20 cellular contexts compared by ENCODE assay signal in genomic region chr5:120293796-120294195, GRCh38.
DNase-seq lines count a peak whose midpoint lies in the region; ATAC-seq and TF ChIP-seq lines count a peak whose summit lies in the region.
"Had no signal": no experiment of that assay in that cellular context is flagged by ENCODE, and none has a peak within 500 bp of the region (broad histone marks: within the 10 kb centered on the region; RNA-seq: fewer than 3 reads in every experiment).

No MANE protein-coding gene starts in this region.

- ATAC-seq in HG03159 (IDR thresholded peaks at IDR 0.05; ENCODE audit: unreplicated experiment), result no peak
- ATAC-seq: Panc1 had no signal

- no peak overlapping the region for H3K27ac ChIP-seq in brain microvascular endothelial cell
- H3K27ac ChIP-seq: colonic mucosa, esophagus muscularis mucosa, KMS-11, neutrophil, vagina had no signal

- H3K27me3 ChIP-seq in brain microvascular endothelial cell (replicated peaks), result no peaks in the 10 kb centered on the region
- H3K27me3 ChIP-seq: colonic mucosa, esophagus muscularis mucosa, neutrophil, vagina had no signal

- in situ Hi-C loops in brain microvascular endothelial cell (cut with HindIII; ENCODE audit: low pct_ligation_motif_present, low sequenced_read_pairs), result no loop called here

- H3K36me3 ChIP-seq in brain microvascular endothelial cell (replicated peaks), result no peaks in the 10 kb centered on the region
- H3K36me3 ChIP-seq: colonic mucosa, esophagus muscularis mucosa, neutrophil, vagina had no signal

- H3K4me3 ChIP-seq in brain microvascular endothelial cell (ENCODE audit: low read depth, low read length), result no peak overlapping the region
- H3K4me3 ChIP-seq: colonic mucosa, esophagus muscularis mucosa, vagina had no signal

- no peak for TF ChIP-seq CTCF in brain microvascular endothelial cell (IDR thresholded peaks at IDR 0.05; ENCODE audit: low read depth, low read length, missing control alignments)

- peak; percentile 76 for DNase-seq in AG08395 (ENCODE audit: low spot score)
- DNase-seq in HT1080 (ENCODE audit: low read depth), result peak; percentile 62
- peak; percentile 12 for DNase-seq in brain microvascular endothelial cell
- peak; percentile 73 for DNase-seq in foreskin melanocyte
- no peak for DNase-seq in Ammon's horn (ENCODE audit: low spot score)
- DNase-seq in SIG-M5 treated with dmso at 0.1 percent for 504 hours (lab: John Stamatoyannopoulos, UW; ENCODE audit: unreplicated experiment), result no peak
- no peak for DNase-seq in central memory CD4-positive, alpha-beta T cell
- DNase-seq: activated CD4-positive, alpha-beta T cell treated with anti-CD3 and anti-CD28 coated beads for 1 hour; activated T-cell treated with anti-CD3 and anti-CD28 coated beads for 4 hours; colonic mucosa; NCI-H146; NCI-H510A treated with DMSO at 0.1 percent for 48 hours; stimulated activated naive CD4-positive, alpha-beta T cell treated with Interleukin-2 at 50 U/mL for 16 hours; T-helper 1 cell had no signal

Comparison
In these comparisons a context has a peak if more than half of its experiments do, and no peak if none do; other contexts are left out.
1. DNase-seq: peak in AG08395 (single experiment), HT1080 (single experiment), brain microvascular endothelial cell (single experiment) and foreskin melanocyte (single experiment); none in Ammon's horn (single experiment), SIG-M5 treated with dmso at 0.1 percent for 504 hours (single experiment) and central memory CD4-positive, alpha-beta T cell (single experiment).